11 cellular contexts compared by ENCODE assay signal in genomic region chr7:22551768-22552513, GRCh38. TPM values are rescaled to one million over a fixed set of nuclear protein-coding genes. Genes with fewer than 3 reads are reported as not detected.
DNase-seq lines count a peak whose midpoint lies in the region; ATAC-seq and TF ChIP-seq lines count a peak whose summit lies in the region.
"Had no signal": no experiment of that assay in that cellular context is flagged by ENCODE, and none has a peak within 500 bp of the region (broad histone marks: within the 10 kb centered on the region; RNA-seq: fewer than 3 reads in every experiment).

No MANE protein-coding gene starts in this region.

- no peak for DNase-seq in activated CD4-positive, alpha-beta T cell treated with anti-CD3 and anti-CD28 coated beads for 1 hour
- DNase-seq in activated effector memory CD4-positive, alpha-beta T cell treated with anti-CD3 and anti-CD28 coated beads, Interleukin-2, amount 50 U/mL, for 16 hours, result no peak
- DNase-seq in NCI-H128 (lab: John Stamatoyannopoulos, UW; ENCODE audit: unreplicated experiment), result no peak
- DNase-seq in H9, result no peak
- DNase-seq: CD4-positive, alpha-beta T cell; immature natural killer cell; NCI-H2171 treated with DMSO at 0.1 percent for 48 hours had no signal

- H3K4ac ChIP-seq in H9 (ENCODE audit: low read depth, low read length), result no peak overlapping the region

- peaks cover 31% of the 10 kb centered on the region for H3K79me2 ChIP-seq in OCI-LY3 (ENCODE audit: low read length)
- H3K79me2 ChIP-seq in H9 (ENCODE audit: insufficient read depth, low read length), result no peaks in the 10 kb centered on the region

- H3K27me3 ChIP-seq in OCI-LY3 (ENCODE audit: low read depth, low read length) (no peaks in the 10 kb centered on the region), H9 (ENCODE audit: insufficient read depth, low read length) (no peaks in the 10 kb centered on the region)

- no peak overlapping the region for H2BK5ac ChIP-seq in H9 (ENCODE audit: insufficient read length, low read length)

- H3K4me1 Mint-ChIP-seq in H9, result peaks cover 19 to 23% of the 10 kb centered on the region in 2 experiments

- H3K9ac ChIP-seq in OCI-LY3 (ENCODE audit: low read length) (peak overlapping the region; percentile 61), H9 (ENCODE audit: extremely low read depth, insufficient read length, low read length) (no peak overlapping the region)

- peak overlapping the region; percentile 60 for H3K4me3 ChIP-seq in OCI-LY3 (ENCODE audit: low read length)

- no peak overlapping the region for H2BK15ac ChIP-seq in H9 (ENCODE audit: low read depth, low read length)

- WGBS in H9 (ENCODE audit: extremely low coverage, insufficient read length, low lambda C conversion rate), result no CpG with 5 or more reads among the region's 8 CpGs

- H3K4me2 ChIP-seq in OCI-LY3 (ENCODE audit: low read length), result peak overlapping the region; percentile 75
- H3K4me2 ChIP-seq in H9 (ENCODE audit: insufficient read depth, insufficient read length, low read length), result no peak overlapping the region

- no peak overlapping the region for H4K5ac ChIP-seq in H9 (ENCODE audit: insufficient read length, low read depth, low read length)

- H3K9me3 ChIP-seq in OCI-LY3 (ENCODE audit: insufficient read depth, low read length), result no peaks in the 10 kb centered on the region
- no peaks in the 10 kb centered on the region for H3K9me3 ChIP-seq in H9 (ENCODE audit: control insufficient read depth, low read depth, low read length)

- H2AFZ ChIP-seq in OCI-LY3 (ENCODE audit: low read depth, low read length), result no peak overlapping the region
- H2AFZ ChIP-seq in H9 (ENCODE audit: low read length), result no peak overlapping the region

- H4K20me1 ChIP-seq in OCI-LY3 (ENCODE audit: insufficient read depth, low read length) (peaks cover 9% of the 10 kb centered on the region; the same call in 1 of the 2 replicates), H9 (ENCODE audit: control insufficient read depth, insufficient read depth, insufficient read length) (no peaks in the 10 kb centered on the region)

- no peak overlapping the region for H4K8ac ChIP-seq in H9 (replicated peaks; ENCODE audit: insufficient read length, low read depth, low read length)

- peaks cover 1% of the 10 kb centered on the region; the same call in 1 of the 2 replicates for H3K27me3 Mint-ChIP-seq in H9 (ENCODE audit: low read depth)

- no peak overlapping the region for H3K4me3 Mint-ChIP-seq in H9
- H3K4me3 Mint-ChIP-seq: CD4-positive, alpha-beta T cell; immature natural killer cell had no signal

- H3K18ac ChIP-seq in H9 (ENCODE audit: insufficient read length, low read depth, low read length), result no peak overlapping the region

- H3K36me3 ChIP-seq in OCI-LY3 (replicated peaks; ENCODE audit: low read depth, low read length), result peaks cover 15% of the 10 kb centered on the region

- no peak overlapping the region for H2BK20ac ChIP-seq in H9 (ENCODE audit: low read depth, low read length, poor library complexity, severe bottlenecking)

- no peak overlapping the region for H3K14ac ChIP-seq in H9 (ENCODE audit: insufficient read depth, low read length)

- no peak overlapping the region for H3T11ph ChIP-seq in H9 (ENCODE audit: low read length)

- H3K9me3 Mint-ChIP-seq in H9, result no peaks in the 10 kb centered on the region
- H3K9me3 Mint-ChIP-seq: CD4-positive, alpha-beta T cell; immature natural killer cell had no signal

- no peaks in the 10 kb centered on the region; a peak in 1 of 7 replicates for H3K36me3 Mint-ChIP-seq in H9 (ENCODE audit: insufficient read depth in 1 of 3, low read depth in 3 of 3)
- H3K36me3 Mint-ChIP-seq: immature natural killer cell had no signal

- H4K91ac ChIP-seq in H9 (ENCODE audit: insufficient read length, low read depth, low read length), result no peak overlapping the region

- H3K4me1 ChIP-seq in OCI-LY3 (ENCODE audit: low read length) (peaks cover 52% of the 10 kb centered on the region), H9 (ENCODE audit: insufficient read depth, low read length) (peaks cover 3% of the 10 kb centered on the region; the same call in 1 of the 2 replicates)

- H2AK5ac ChIP-seq in H9 (ENCODE audit: insufficient read length, low read length), result no peak overlapping the region

- H3K23me2 ChIP-seq in H9 (ENCODE audit: insufficient read length, low read depth, low read length, poor library complexity, severe bottlenecking), result no peaks in the 10 kb centered on the region

- TF ChIP-seq CTCF in OCI-LY3 (IDR thresholded peaks at IDR 0.05; ENCODE audit: low read depth, low read length) (no peak), H9 (conservative IDR thresholded peaks at IDR 0.05) (no peak)

- ATAC-seq in GM18498 (IDR thresholded peaks at IDR 0.05; ENCODE audit: unreplicated experiment) (peak; percentile 92), GM19455 (IDR thresholded peaks at IDR 0.05; ENCODE audit: unreplicated experiment) (peak; percentile 73), HG02938 (IDR thresholded peaks at IDR 0.05; ENCODE audit: unreplicated experiment) (peak; percentile 90)

- no peaks in the 10 kb centered on the region for H3K79me1 ChIP-seq in H9 (ENCODE audit: insufficient read depth, low read depth, low read length, poor library complexity, severe bottlenecking)

- H2BK120ac ChIP-seq in H9 (ENCODE audit: low read depth, low read length, poor library complexity, severe bottlenecking), result no peak overlapping the region

- no peak overlapping the region for H3K56ac ChIP-seq in H9 (ENCODE audit: insufficient read length, low read depth, low read length)

- no peak overlapping the region for H3K23ac ChIP-seq in H9 (ENCODE audit: insufficient read length, low read depth, low read length)

- no peak overlapping the region for H3K27ac Mint-ChIP-seq in H9
- H3K27ac Mint-ChIP-seq: CD4-positive, alpha-beta T cell; immature natural killer cell had no signal

- no peak overlapping the region for H2BK12ac ChIP-seq in H9 (ENCODE audit: insufficient read length, low read depth, low read length)

- peak overlapping the region; percentile 94 for H3K27ac ChIP-seq in OCI-LY3 (ENCODE audit: low read length)
- no peak overlapping the region for H3K27ac ChIP-seq in H9 (ENCODE audit: insufficient read length, low read depth, low read length)

RNA-seq across cellular contexts. Expression of gene STEAP1B, which starts 52.0 kb away (rescaled TPM):
- total RNA-seq in H9 (2021), result 3.2 and 4.0 TPM in 2 replicates
- total RNA-seq: CD4-positive, alpha-beta T cell had no signal
